In the genomic region with DNA sequence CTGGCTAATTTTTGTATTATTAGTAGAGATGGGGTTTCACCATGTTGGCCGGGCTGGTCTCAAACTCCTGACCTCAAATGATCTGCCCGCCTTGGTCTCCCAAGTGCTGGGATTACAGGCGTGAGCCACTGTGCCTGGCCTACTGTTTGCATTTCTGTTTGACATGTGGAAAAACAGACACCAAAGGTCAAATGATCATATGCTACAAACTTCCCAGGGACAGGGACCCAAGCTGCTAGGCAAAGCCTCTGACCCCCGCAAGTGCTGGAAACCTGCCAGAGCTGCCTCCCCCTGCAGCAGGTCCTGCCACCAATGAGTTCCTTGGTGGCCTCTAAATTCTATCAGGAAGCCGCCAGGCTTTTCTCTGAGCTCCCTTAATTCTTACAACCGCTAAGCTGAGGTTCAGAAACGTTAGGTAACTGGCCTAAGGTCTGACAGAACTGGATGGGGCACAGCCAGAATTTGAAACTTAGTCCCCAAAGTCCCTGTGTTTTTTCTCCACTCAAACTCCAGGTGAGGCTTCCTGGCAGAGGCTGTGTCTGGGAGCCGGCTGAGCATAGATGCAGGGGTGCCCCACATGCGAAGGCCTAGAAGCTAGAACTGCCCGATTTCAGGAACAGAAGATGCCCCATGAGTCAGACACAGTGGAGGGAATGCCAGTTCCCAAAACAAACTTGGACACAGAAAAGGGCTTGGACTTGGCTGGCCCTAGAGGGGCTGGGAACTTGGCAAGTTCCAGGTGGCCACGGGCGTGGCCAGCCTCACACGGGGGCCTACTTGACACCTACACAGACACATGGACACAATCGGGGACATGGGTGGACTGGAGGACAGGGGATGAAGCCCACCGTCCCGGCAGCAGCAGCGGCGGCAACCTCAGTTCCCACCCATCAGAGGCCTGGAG, we compare ENCODE assay signal across 1 cellular context.
TF ChIP-seq lines count a peak whose summit lies in the region.

No MANE protein-coding gene starts in this region.

TF ChIP-seq in HepG2, 621 proteins besides CTCF, POLR2A, EP300 and RAD21 (continued from another document and continues in another):
- TF ChIP-seq, protein P1, sequence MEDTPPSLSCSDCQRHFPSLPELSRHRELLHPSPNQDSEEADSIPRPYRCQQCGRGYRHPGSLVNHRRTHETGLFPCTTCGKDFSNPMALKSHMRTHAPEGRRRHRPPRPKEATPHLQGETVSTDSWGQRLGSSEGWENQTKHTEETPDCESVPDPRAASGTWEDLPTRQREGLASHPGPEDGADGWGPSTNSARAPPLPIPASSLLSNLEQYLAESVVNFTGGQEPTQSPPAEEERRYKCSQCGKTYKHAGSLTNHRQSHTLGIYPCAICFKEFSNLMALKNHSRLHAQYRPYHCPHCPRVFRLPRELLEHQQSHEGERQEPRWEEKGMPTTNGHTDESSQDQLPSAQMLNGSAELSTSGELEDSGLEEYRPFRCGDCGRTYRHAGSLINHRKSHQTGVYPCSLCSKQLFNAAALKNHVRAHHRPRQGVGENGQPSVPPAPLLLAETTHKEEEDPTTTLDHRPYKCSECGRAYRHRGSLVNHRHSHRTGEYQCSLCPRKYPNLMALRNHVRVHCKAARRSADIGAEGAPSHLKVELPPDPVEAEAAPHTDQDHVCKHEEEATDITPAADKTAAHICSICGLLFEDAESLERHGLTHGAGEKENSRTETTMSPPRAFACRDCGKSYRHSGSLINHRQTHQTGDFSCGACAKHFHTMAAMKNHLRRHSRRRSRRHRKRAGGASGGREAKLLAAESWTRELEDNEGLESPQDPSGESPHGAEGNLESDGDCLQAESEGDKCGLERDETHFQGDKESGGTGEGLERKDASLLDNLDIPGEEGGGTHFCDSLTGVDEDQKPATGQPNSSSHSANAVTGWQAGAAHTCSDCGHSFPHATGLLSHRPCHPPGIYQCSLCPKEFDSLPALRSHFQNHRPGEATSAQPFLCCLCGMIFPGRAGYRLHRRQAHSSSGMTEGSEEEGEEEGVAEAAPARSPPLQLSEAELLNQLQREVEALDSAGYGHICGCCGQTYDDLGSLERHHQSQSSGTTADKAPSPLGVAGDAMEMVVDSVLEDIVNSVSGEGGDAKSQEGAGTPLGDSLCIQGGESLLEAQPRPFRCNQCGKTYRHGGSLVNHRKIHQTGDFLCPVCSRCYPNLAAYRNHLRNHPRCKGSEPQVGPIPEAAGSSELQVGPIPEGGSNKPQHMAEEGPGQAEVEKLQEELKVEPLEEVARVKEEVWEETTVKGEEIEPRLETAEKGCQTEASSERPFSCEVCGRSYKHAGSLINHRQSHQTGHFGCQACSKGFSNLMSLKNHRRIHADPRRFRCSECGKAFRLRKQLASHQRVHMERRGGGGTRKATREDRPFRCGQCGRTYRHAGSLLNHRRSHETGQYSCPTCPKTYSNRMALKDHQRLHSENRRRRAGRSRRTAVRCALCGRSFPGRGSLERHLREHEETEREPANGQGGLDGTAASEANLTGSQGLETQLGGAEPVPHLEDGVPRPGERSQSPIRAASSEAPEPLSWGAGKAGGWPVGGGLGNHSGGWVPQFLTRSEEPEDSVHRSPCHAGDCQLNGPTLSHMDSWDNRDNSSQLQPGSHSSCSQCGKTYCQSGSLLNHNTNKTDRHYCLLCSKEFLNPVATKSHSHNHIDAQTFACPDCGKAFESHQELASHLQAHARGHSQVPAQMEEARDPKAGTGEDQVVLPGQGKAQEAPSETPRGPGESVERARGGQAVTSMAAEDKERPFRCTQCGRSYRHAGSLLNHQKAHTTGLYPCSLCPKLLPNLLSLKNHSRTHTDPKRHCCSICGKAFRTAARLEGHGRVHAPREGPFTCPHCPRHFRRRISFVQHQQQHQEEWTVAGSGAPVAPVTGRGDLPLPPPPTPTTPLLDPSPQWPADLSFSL (CRISPR knock-in tag; IDR thresholded peaks at IDR 0.05), result no peak
- TF ChIP-seq KAT7 (CRISPR knock-in tag; IDR thresholded peaks at IDR 0.05; ENCODE audit: borderline replicate concordance), result no peak; the same call in 1 of the 2 replicates
- TF ChIP-seq ZNF230 (CRISPR knock-in tag; IDR thresholded peaks at IDR 0.05), result no peak
- TF ChIP-seq ZBTB8A (CRISPR knock-in tag; IDR thresholded peaks at IDR 0.05; ENCODE audit: borderline replicate concordance, low read depth), result no peak
- peak; percentile 80 for TF ChIP-seq ZBTB7A (CRISPR knock-in tag; IDR thresholded peaks at IDR 0.05)
- TF ChIP-seq ZNF224 (CRISPR knock-in tag; IDR thresholded peaks at IDR 0.05), result no peak
- TF ChIP-seq ZNF598 (CRISPR knock-in tag; IDR thresholded peaks at IDR 0.05; ENCODE audit: borderline replicate concordance), result no peak
- TF ChIP-seq, protein P2, sequence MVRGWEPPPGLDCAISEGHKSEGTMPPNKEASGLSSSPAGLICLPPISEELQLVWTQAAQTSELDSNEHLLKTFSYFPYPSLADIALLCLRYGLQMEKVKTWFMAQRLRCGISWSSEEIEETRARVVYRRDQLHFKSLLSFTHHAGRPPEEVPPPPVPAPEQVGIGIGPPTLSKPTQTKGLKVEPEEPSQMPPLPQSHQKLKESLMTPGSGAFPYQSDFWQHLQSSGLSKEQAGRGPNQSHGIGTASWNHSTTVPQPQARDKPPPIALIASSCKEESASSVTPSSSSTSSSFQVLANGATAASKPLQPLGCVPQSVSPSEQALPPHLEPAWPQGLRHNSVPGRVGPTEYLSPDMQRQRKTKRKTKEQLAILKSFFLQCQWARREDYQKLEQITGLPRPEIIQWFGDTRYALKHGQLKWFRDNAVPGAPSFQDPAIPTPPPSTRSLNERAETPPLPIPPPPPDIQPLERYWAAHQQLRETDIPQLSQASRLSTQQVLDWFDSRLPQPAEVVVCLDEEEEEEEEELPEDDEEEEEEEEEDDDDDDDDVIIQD (CRISPR knock-in tag; IDR thresholded peaks at IDR 0.05; ENCODE audit: low read depth), result peak; percentile 64; the same call in 1 of the 2 replicates
- TF ChIP-seq REXO4 (CRISPR knock-in tag; IDR thresholded peaks at IDR 0.05; ENCODE audit: borderline replicate concordance), result no peak
- no peak for TF ChIP-seq TEAD2 (CRISPR knock-in tag; IDR thresholded peaks at IDR 0.05)
- TF ChIP-seq ZNF672 (CRISPR knock-in tag; IDR thresholded peaks at IDR 0.05), result 0 out of 2 replicates have a peak, but pooled peaks have one; percentile 57
- TF ChIP-seq ZNF629 (CRISPR knock-in tag; conservative IDR thresholded peaks at IDR 0.05), result 0 out of 2 replicates have a peak, but pooled peaks have one; percentile 32
- TF ChIP-seq PHB2 (IDR thresholded peaks at IDR 0.05; ENCODE audit: partially characterized antibody), result no peak
- TF ChIP-seq, protein P3, sequence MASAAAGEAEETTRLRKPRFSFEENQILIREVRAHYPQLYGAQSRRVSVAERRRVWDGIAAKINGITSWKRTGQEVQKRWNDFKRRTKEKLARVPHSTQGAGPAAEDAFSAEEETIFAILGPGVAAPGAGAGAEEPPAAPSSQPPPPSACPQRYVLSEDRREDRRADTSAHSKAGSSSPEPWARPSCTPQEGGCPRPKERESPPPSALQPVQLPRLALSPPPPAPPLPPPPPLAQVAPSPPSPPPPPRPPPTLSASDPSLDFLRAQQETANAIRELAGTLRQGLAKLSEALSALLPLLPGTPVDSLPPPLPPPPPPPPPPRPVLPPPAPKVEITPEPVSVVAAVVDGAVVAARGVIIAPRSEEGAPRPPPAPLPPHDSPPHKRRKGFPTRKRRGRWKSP (CRISPR knock-in tag; IDR thresholded peaks at IDR 0.05), result no peak
- no peak for TF ChIP-seq NFRKB (IDR thresholded peaks at IDR 0.05)
- TF ChIP-seq, protein P4, sequence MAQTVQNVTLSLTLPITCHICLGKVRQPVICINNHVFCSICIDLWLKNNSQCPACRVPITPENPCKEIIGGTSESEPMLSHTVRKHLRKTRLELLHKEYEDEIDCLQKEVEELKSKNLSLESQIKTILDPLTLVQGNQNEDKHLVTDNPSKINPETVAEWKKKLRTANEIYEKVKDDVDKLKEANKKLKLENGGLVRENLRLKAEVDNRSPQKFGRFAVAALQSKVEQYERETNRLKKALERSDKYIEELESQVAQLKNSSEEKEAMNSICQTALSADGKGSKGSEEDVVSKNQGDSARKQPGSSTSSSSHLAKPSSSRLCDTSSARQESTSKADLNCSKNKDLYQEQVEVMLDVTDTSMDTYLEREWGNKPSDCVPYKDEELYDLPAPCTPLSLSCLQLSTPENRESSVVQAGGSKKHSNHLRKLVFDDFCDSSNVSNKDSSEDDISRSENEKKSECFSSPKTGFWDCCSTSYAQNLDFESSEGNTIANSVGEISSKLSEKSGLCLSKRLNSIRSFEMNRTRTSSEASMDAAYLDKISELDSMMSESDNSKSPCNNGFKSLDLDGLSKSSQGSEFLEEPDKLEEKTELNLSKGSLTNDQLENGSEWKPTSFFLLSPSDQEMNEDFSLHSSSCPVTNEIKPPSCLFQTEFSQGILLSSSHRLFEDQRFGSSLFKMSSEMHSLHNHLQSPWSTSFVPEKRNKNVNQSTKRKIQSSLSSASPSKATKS (CRISPR knock-in tag; IDR thresholded peaks at IDR 0.05), result no peak
- TF ChIP-seq RFX1 (IDR thresholded peaks at IDR 0.05), result no peak
- 0 out of 2 replicates have a peak, but pooled peaks have one; percentile 29 for TF ChIP-seq FOXK2 (IDR thresholded peaks at IDR 0.05)
- TF ChIP-seq DPF2 (CRISPR knock-in tag; IDR thresholded peaks at IDR 0.05; ENCODE audit: borderline replicate concordance, low read depth), result peak; percentile 77
- peak; percentile 80; the same call in 1 of the 2 replicates for TF ChIP-seq TGIF2 (CRISPR knock-in tag; IDR thresholded peaks at IDR 0.05)
- TF ChIP-seq GTF2F1 (IDR thresholded peaks at IDR 0.05; ENCODE audit: low read length), result no peak
- no peak for TF ChIP-seq MBD4 (IDR thresholded peaks at IDR 0.05; ENCODE audit: borderline replicate concordance, low read length)
- TF ChIP-seq, protein P5, sequence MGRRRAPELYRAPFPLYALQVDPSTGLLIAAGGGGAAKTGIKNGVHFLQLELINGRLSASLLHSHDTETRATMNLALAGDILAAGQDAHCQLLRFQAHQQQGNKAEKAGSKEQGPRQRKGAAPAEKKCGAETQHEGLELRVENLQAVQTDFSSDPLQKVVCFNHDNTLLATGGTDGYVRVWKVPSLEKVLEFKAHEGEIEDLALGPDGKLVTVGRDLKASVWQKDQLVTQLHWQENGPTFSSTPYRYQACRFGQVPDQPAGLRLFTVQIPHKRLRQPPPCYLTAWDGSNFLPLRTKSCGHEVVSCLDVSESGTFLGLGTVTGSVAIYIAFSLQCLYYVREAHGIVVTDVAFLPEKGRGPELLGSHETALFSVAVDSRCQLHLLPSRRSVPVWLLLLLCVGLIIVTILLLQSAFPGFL (CRISPR knock-in tag; IDR thresholded peaks at IDR 0.05), result no peak
- no peak for TF ChIP-seq NFKBIZ (CRISPR knock-in tag; IDR thresholded peaks at IDR 0.05)
- TF ChIP-seq, protein P6, sequence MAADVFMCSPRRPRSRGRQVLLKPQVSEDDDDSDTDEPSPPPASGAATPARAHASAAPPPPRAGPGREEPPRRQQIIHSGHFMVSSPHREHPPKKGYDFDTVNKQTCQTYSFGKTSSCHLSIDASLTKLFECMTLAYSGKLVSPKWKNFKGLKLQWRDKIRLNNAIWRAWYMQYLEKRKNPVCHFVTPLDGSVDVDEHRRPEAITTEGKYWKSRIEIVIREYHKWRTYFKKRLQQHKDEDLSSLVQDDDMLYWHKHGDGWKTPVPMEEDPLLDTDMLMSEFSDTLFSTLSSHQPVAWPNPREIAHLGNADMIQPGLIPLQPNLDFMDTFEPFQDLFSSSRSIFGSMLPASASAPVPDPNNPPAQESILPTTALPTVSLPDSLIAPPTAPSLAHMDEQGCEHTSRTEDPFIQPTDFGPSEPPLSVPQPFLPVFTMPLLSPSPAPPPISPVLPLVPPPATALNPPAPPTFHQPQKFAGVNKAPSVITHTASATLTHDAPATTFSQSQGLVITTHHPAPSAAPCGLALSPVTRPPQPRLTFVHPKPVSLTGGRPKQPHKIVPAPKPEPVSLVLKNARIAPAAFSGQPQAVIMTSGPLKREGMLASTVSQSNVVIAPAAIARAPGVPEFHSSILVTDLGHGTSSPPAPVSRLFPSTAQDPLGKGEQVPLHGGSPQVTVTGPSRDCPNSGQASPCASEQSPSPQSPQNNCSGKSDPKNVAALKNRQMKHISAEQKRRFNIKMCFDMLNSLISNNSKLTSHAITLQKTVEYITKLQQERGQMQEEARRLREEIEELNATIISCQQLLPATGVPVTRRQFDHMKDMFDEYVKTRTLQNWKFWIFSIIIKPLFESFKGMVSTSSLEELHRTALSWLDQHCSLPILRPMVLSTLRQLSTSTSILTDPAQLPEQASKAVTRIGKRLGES (CRISPR knock-in tag; IDR thresholded peaks at IDR 0.05; ENCODE audit: borderline replicate concordance), result no peak
- no peak for TF ChIP-seq SYNCRIP (IDR thresholded peaks at IDR 0.05; ENCODE audit: insufficient read depth, low read depth, low read length)
- TF ChIP-seq HNRNPLL (IDR thresholded peaks at IDR 0.05; ENCODE audit: low read depth, low read length, poor library complexity, severe bottlenecking), result no peak
- TF ChIP-seq, protein P7, sequence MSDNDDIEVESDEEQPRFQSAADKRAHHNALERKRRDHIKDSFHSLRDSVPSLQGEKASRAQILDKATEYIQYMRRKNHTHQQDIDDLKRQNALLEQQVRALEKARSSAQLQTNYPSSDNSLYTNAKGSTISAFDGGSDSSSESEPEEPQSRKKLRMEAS (IDR thresholded peaks at IDR 0.05), result peak; percentile 63
- TF ChIP-seq ZNF761 (CRISPR knock-in tag; conservative IDR thresholded peaks at IDR 0.05), result no peak
- TF ChIP-seq MAZ (IDR thresholded peaks at IDR 0.05; ENCODE audit: borderline replicate concordance, low read depth, low read length), result no peak
- 0 out of 2 replicates have a peak, but pooled peaks have one; percentile 15 for TF ChIP-seq MAZ (CRISPR knock-in tag; IDR thresholded peaks at IDR 0.05; ENCODE audit: low read depth)
- no peak for TF ChIP-seq ZNF883 (CRISPR knock-in tag; IDR thresholded peaks at IDR 0.05; ENCODE audit: not compliant biosample characterization)
- no peak for TF ChIP-seq KMT2A (CRISPR knock-in tag; IDR thresholded peaks at IDR 0.05)
- TF ChIP-seq, protein P8, sequence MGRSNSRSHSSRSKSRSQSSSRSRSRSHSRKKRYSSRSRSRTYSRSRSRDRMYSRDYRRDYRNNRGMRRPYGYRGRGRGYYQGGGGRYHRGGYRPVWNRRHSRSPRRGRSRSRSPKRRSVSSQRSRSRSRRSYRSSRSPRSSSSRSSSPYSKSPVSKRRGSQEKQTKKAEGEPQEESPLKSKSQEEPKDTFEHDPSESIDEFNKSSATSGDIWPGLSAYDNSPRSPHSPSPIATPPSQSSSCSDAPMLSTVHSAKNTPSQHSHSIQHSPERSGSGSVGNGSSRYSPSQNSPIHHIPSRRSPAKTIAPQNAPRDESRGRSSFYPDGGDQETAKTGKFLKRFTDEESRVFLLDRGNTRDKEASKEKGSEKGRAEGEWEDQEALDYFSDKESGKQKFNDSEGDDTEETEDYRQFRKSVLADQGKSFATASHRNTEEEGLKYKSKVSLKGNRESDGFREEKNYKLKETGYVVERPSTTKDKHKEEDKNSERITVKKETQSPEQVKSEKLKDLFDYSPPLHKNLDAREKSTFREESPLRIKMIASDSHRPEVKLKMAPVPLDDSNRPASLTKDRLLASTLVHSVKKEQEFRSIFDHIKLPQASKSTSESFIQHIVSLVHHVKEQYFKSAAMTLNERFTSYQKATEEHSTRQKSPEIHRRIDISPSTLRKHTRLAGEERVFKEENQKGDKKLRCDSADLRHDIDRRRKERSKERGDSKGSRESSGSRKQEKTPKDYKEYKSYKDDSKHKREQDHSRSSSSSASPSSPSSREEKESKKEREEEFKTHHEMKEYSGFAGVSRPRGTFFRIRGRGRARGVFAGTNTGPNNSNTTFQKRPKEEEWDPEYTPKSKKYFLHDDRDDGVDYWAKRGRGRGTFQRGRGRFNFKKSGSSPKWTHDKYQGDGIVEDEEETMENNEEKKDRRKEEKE (IDR thresholded peaks at IDR 0.05), result no peak
- TF ChIP-seq ZFP36L2 (CRISPR knock-in tag; IDR thresholded peaks at IDR 0.05), result no peak
- TF ChIP-seq IRF2 (CRISPR knock-in tag; IDR thresholded peaks at IDR 0.05), result peak; percentile 39; the same call in 1 of the 2 replicates
- no peak for TF ChIP-seq ZNF251 (CRISPR knock-in tag; IDR thresholded peaks at IDR 0.05)
- no peak for TF ChIP-seq ZNF33B (CRISPR knock-in tag; IDR thresholded peaks at IDR 0.05)
- no peak for TF ChIP-seq ZNF232 (CRISPR knock-in tag; IDR thresholded peaks at IDR 0.05; ENCODE audit: borderline replicate concordance)
- TF ChIP-seq NAIF1 (CRISPR knock-in tag; IDR thresholded peaks at IDR 0.05; ENCODE audit: borderline replicate concordance), result no peak
- TF ChIP-seq GTF3A (CRISPR knock-in tag; conservative IDR thresholded peaks at IDR 0.05), result no peak
- no peak for TF ChIP-seq SSRP1 (CRISPR knock-in tag; IDR thresholded peaks at IDR 0.05)
